ENCODE assay signal across 13 cellular contexts in the genomic region with DNA sequence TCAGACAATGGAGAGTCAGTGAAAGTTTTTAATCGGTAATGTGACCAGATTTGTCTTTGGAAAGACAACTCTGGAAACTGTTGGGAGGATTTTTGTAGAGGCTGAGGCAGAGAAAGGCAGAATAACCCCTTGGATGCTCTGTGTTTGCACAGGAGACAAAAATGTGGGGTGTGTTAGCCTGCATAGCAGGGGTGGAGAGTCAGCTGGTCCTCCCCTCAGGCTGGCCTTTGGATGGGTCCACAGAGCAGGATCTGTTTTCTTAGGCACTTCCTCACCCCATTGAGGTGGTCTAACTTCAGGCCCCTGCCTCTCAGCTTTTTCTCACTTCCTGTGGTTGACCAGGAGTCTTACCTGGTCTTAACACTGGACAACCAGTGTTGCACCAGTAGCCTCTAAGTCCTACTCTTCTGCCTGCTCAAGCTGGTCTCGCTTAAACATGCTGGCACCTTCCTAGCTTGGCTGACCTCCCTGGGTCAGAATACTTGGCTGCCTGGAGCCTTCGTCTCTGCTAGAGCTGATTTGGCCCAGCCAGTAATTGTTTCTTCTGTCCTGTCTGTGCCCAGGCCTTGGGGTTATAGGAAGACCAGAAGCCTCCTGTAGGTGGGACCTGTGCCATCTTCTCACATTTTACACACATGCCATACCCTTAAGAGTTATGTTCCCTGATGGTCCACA.
DNase-seq lines count a peak whose midpoint lies in the region; ATAC-seq and TF ChIP-seq lines count a peak whose summit lies in the region.
"Had no signal": no experiment of that assay in that cellular context is flagged by ENCODE, and none has a peak within 500 bp of the region (broad histone marks: within the 10 kb centered on the region; RNA-seq: fewer than 3 reads in every experiment).

No MANE protein-coding gene starts in this region.

- TF ChIP-seq CTCF in SK-N-SH (IDR thresholded peaks at IDR 0.05) (no peak), fibroblast of pulmonary artery (IDR thresholded peaks at IDR 0.05; ENCODE audit: low read length, missing control alignments) (no peak), upper lobe of left lung (IDR thresholded peaks at IDR 0.05) (no peak), nephron progenitor cell (IDR thresholded peaks at IDR 0.05) (no peak)

- TF ChIP-seq POLR2A in upper lobe of left lung (IDR thresholded peaks at IDR 0.05), result no peak

- H3K36me3 ChIP-seq in SK-N-SH (replicated peaks in 1 of 2; ENCODE audit: control insufficient read depth in 1 of 2, insufficient read depth in 2 of 2, low read length in 1 of 2), result peaks cover 29 to 37% of the 10 kb centered on the region in 2 experiments
- no peaks in the 10 kb centered on the region for H3K36me3 ChIP-seq in upper lobe of left lung

- H3K27me3 Mint-ChIP-seq in nephron progenitor cell (ENCODE audit: low read depth, poor library complexity), result no peaks in the 10 kb centered on the region

- CTCF ChIA-PET in SK-N-SH (lab: Yijun Ruan, JAX), result interaction anchor here (0.5 kb wide), 1 partner anchor 11 kb away, joined by 3 read pairs; no protein-coding TSS in a partner anchor

- no peak for DNase-seq in SK-N-SH
- peak; percentile 47 for DNase-seq in fibroblast of pulmonary artery (ENCODE audit: low read depth)
- peak; percentile 75 for DNase-seq in mucosa of gallbladder (ENCODE audit: low spot score)
- no peak for DNase-seq in upper lobe of left lung
- no peak for DNase-seq in GDM1 (lab: John Stamatoyannopoulos, UW)
- DNase-seq in central memory CD4-positive, alpha-beta T cell, result no peak
- DNase-seq in mesenteric fat pad (ENCODE audit: low spot score), result no peak
- no peak for DNase-seq in nephron progenitor cell
- DNase-seq: activated B cell treated with CpG ODN at 0.5 μM for 24 hours; activated T-cell treated with anti-CD3 and anti-CD28 coated beads, Interleukin-2, amount 50 U/mL, for 48 hours; NCI-H1092; NCI-H510A treated with DMSO at 0.1 percent for 48 hours had no signal

- H3K27ac ChIP-seq in SK-N-SH (ENCODE audit: low read depth in 2 of 2, low read length in 1 of 2), result peak overlapping the region in 1 of 2 experiments; percentile 96; a peak in 2 of 4 replicates
- no peak overlapping the region for H3K27ac ChIP-seq in upper lobe of left lung
- H3K27ac ChIP-seq: cardiac muscle cell had no signal

- H3K4me1 ChIP-seq in SK-N-SH (ENCODE audit: control insufficient read depth in 1 of 2, insufficient read depth in 2 of 2, low read depth in 1 of 2, low read length in 1 of 2) (peaks cover 0 to 70% of the 10 kb centered on the region in 2 experiments; a peak in 3 of 4 replicates), upper lobe of left lung (no peaks in the 10 kb centered on the region)

- no peak overlapping the region for H3K9ac ChIP-seq in SK-N-SH

- H3K4me3 ChIP-seq in SK-N-SH (ENCODE audit: low read depth in 2 of 2, low read length in 1 of 2) (no peak overlapping the region), fibroblast of pulmonary artery (replicated peaks; ENCODE audit: low read depth, low read length) (no peak overlapping the region), upper lobe of left lung (no peak overlapping the region)
- H3K4me3 ChIP-seq: cardiac muscle cell had no signal

- no peak for TF ChIP-seq EP300 in SK-N-SH (IDR thresholded peaks at IDR 0.05; ENCODE audit: borderline replicate concordance in 1 of 2, low read depth in 1 of 2, low read length in 1 of 2)
- TF ChIP-seq EP300 in upper lobe of left lung (IDR thresholded peaks at IDR 0.05), result no peak

- H2AFZ ChIP-seq in SK-N-SH (ENCODE audit: low read depth), result no peak overlapping the region

- H3K27me3 ChIP-seq in SK-N-SH (ENCODE audit: insufficient read depth) (no peaks in the 10 kb centered on the region), upper lobe of left lung (no peaks in the 10 kb centered on the region)
- H3K27me3 ChIP-seq: cardiac muscle cell had no signal

- WGBS in SK-N-SH (ENCODE audit: low lambda C conversion rate), result 58% methylated on average over 3 of the region's 3 CpGs
- WGBS in upper lobe of left lung, 2 donors, result 75 to 87% methylated on average over 3 of the region's 3 CpGs

- peak overlapping the region; percentile 3; the same call in 1 of the 2 replicates for H3K4me2 ChIP-seq in SK-N-SH

- peak; percentile 5 to 15 for ATAC-seq in upper lobe of left lung (ENCODE audit: low FRiP score in 2 of 2)

- no peaks in the 10 kb centered on the region for H3K9me2 ChIP-seq in SK-N-SH

- H3F3A ChIP-seq in SK-N-SH (replicated peaks; ENCODE audit: insufficient read depth), result peaks cover 50% of the 10 kb centered on the region

- POLR2A ChIA-PET in SK-N-SH (lab: Yijun Ruan, JAX), result no interaction called here

- H3K4me1 Mint-ChIP-seq in nephron progenitor cell, result peaks cover 47% of the 10 kb centered on the region

- no peaks in the 10 kb centered on the region for H3K9me3 Mint-ChIP-seq in nephron progenitor cell
- H3K9me3 Mint-ChIP-seq: activated B cell treated with CpG ODN at 0.5 μM for 24 hours had no signal

- H4K20me1 ChIP-seq in SK-N-SH (ENCODE audit: insufficient read depth), result no peaks in the 10 kb centered on the region

- peaks cover 69% of the 10 kb centered on the region; the same call in 1 of the 2 replicates for H3K79me2 ChIP-seq in SK-N-SH (ENCODE audit: insufficient read depth)

- H3K4me3 Mint-ChIP-seq in nephron progenitor cell, result no peak overlapping the region
- H3K4me3 Mint-ChIP-seq: activated B cell treated with CpG ODN at 0.5 μM for 24 hours had no signal

- H3K9me3 ChIP-seq in SK-N-SH (no peaks in the 10 kb centered on the region), upper lobe of left lung (no peaks in the 10 kb centered on the region)

- H3K36me3 Mint-ChIP-seq in nephron progenitor cell (ENCODE audit: low read depth), result peaks cover 28% of the 10 kb centered on the region

- no peak overlapping the region for H3K27ac Mint-ChIP-seq in nephron progenitor cell
- H3K27ac Mint-ChIP-seq: activated B cell treated with CpG ODN at 0.5 μM for 24 hours had no signal

- TF ChIP-seq RAD21 in SK-N-SH (IDR thresholded peaks at IDR 0.05; ENCODE audit: low read length), result no peak

TF ChIP-seq in SK-N-SH, 30 proteins besides CTCF, POLR2A, EP300 and RAD21:
- TF ChIP-seq NFIC (IDR thresholded peaks at IDR 0.05; ENCODE audit: borderline replicate concordance) (peak; percentile 40; the same call in 1 of the 2 replicates), POLR2AphosphoS5 (IDR thresholded peaks at IDR 0.05; ENCODE audit: low read depth, low read length) (no peak)

Comparison
In these comparisons a context has a peak if more than half of its experiments do, and no peak if none do; other contexts are left out.
1. DNase-seq: peak in fibroblast of pulmonary artery (single experiment) and mucosa of gallbladder (single experiment); none in SK-N-SH (single experiment), upper lobe of left lung (0 of 2), GDM1 (single experiment), central memory CD4-positive, alpha-beta T cell (single experiment), mesenteric fat pad (single experiment) and nephron progenitor cell (single experiment).